In genomic region chr11:67390947-67391303, GRCh38 we compare ENCODE assay signal across 9 cellular contexts. TPM values are rescaled to one million over a fixed set of nuclear protein-coding genes. Genes with fewer than 3 reads are reported as not detected.
DNase-seq lines count a peak whose midpoint lies in the region; ATAC-seq and TF ChIP-seq lines count a peak whose summit lies in the region.
"Had no signal": no experiment of that assay in that cellular context is flagged by ENCODE, and none has a peak within 500 bp of the region (broad histone marks: within the 10 kb centered on the region; RNA-seq: fewer than 3 reads in every experiment).

No MANE protein-coding gene starts in this region.

- no peak for ATAC-seq in activated T-cell treated with anti-CD3 and anti-CD28 coated beads, Interleukin-2, amount 50 U/mL, for 72 hours (replicated peaks in 1 of 2)
- ATAC-seq in body of pancreas, result no peak
- no peak for ATAC-seq in lower lobe of right lung

- H3K27me3 ChIP-seq in body of pancreas (no peaks in the 10 kb centered on the region), lower lobe of right lung (ENCODE audit: low read depth) (no peaks in the 10 kb centered on the region), tibial nerve (no peaks in the 10 kb centered on the region)

- H3K4me1 ChIP-seq in body of pancreas, result peaks cover 23% of the 10 kb centered on the region
- peaks cover 16% of the 10 kb centered on the region for H3K4me1 ChIP-seq in lower lobe of right lung
- H3K4me1 ChIP-seq in tibial nerve, result peaks cover 0 to 34% (median 14%) of the 10 kb centered on the region in 4 donors

- H3K9me3 ChIP-seq in body of pancreas (no peaks in the 10 kb centered on the region), lower lobe of right lung (no peaks in the 10 kb centered on the region), tibial nerve (no peaks in the 10 kb centered on the region)

- no peak for TF ChIP-seq EP300 in tibial nerve (IDR thresholded peaks at IDR 0.05)

- no peak for TF ChIP-seq CTCF in body of pancreas (IDR thresholded peaks at IDR 0.05)
- no peak for TF ChIP-seq CTCF in lower lobe of right lung (IDR thresholded peaks at IDR 0.05)
- no peak for TF ChIP-seq CTCF in tibial nerve (IDR thresholded peaks at IDR 0.05)

- H3K9me3 Mint-ChIP-seq in activated T-cell treated with anti-CD3 and anti-CD28 coated beads, Interleukin-2, amount 50 U/mL, for 72 hours, result no peaks in the 10 kb centered on the region

- no peak for DNase-seq in activated T-cell treated with anti-CD3 and anti-CD28 coated beads, Interleukin-2, amount 50 U/mL, for 72 hours
- no peak for DNase-seq in activated T-cell treated with anti-CD3 and anti-CD28 coated beads, Interleukin-2, amount 50 U/mL, for 48 hours
- DNase-seq in body of pancreas, result no peak
- no peak for DNase-seq in lower lobe of right lung
- DNase-seq in tibial nerve (ENCODE audit: low spot score in 2 of 2), result no peak
- DNase-seq in kidney tubule cell (ENCODE audit: low spot score), result no peak
- DNase-seq in anterior cingulate cortex (lab: John Stamatoyannopoulos, UW), result no peak
- DNase-seq in stimulated activated CD4-positive, alpha-beta T cell treated with anti-CD3 and anti-CD28 coated beads, Interleukin-1b, Interleukin-23, amount 100 ng/mL, for 48 hours, result no peak

- peaks cover 3 to 7% of the 10 kb centered on the region in 2 donors for H3K36me3 Mint-ChIP-seq in activated T-cell treated with anti-CD3 and anti-CD28 coated beads, Interleukin-2, amount 50 U/mL, for 72 hours (ENCODE audit: insufficient read depth in 2 of 2)

- H3K27ac Mint-ChIP-seq in activated T-cell treated with anti-CD3 and anti-CD28 coated beads, Interleukin-2, amount 50 U/mL, for 72 hours, result no peak overlapping the region

- intact Hi-C loops in body of pancreas (cut with DNase I), result no loop called here
- intact Hi-C loops in lower lobe of right lung (cut with DNase I), result no loop called here

- H3K27me3 Mint-ChIP-seq in activated T-cell treated with anti-CD3 and anti-CD28 coated beads, Interleukin-2, amount 50 U/mL, for 72 hours (ENCODE audit: low read depth), result no peaks in the 10 kb centered on the region

- peaks cover 38% of the 10 kb centered on the region for H3K4me1 Mint-ChIP-seq in activated T-cell treated with anti-CD3 and anti-CD28 coated beads, Interleukin-2, amount 50 U/mL, for 72 hours (ENCODE audit: low read depth)

- H3K4me3 ChIP-seq in body of pancreas, result peak overlapping the region; percentile 93 to 94
- peak overlapping the region; percentile 96 for H3K4me3 ChIP-seq in lower lobe of right lung
- peak overlapping the region; percentile 55 to 94 (median 88) for H3K4me3 ChIP-seq in tibial nerve

- peak overlapping the region; percentile 94 to 95 for H3K4me3 Mint-ChIP-seq in activated T-cell treated with anti-CD3 and anti-CD28 coated beads, Interleukin-2, amount 50 U/mL, for 72 hours

- TF ChIP-seq POLR2A in body of pancreas (IDR thresholded peaks at IDR 0.05) (no peak), tibial nerve (IDR thresholded peaks at IDR 0.05) (no peak)

- no peaks in the 10 kb centered on the region for H3K36me3 ChIP-seq in body of pancreas (replicated peaks in 1 of 2; ENCODE audit: insufficient read depth in 1 of 2, low read depth in 2 of 2)
- H3K36me3 ChIP-seq in lower lobe of right lung, result peaks cover 8% of the 10 kb centered on the region
- H3K36me3 ChIP-seq in tibial nerve, result peaks cover 0 to 26% (median 0%) of the 10 kb centered on the region in 3 donors

- H3K27ac ChIP-seq in body of pancreas, result peak overlapping the region in 3 of 4 donors; percentile 76 to 89 (median 87)
- H3K27ac ChIP-seq in lower lobe of right lung, result peak overlapping the region; percentile 91
- H3K27ac ChIP-seq in tibial nerve, result peak overlapping the region; percentile 18 to 90 (median 81)

- 11% methylated on average over 14 to 15 of the region's 15 CpGs for WGBS in body of pancreas, 2 donors
- WGBS in tibial nerve, 2 donors, result 12 to 13% methylated on average over 15 of the region's 15 CpGs

RNA-seq across cellular contexts. Expression of gene RAD9A, which starts 0.9 kb away (rescaled TPM):
- total RNA-seq in activated T-cell treated with anti-CD3 and anti-CD28 coated beads, Interleukin-2, amount 50 U/mL, for 72 hours, result 10 to 100 TPM; 36.7 to 41.2 TPM
- total RNA-seq in body of pancreas (10 to 100 TPM; 22.6 to 49.4 TPM), lower lobe of right lung (28.9 TPM), tibial nerve (10 to 100 TPM; 22.7 to 39.0 (median 36.4) TPM)

RNA-seq across cellular contexts. Expression of gene PPP1CA, which starts 10.7 kb away (rescaled TPM):
- total RNA-seq in activated T-cell treated with anti-CD3 and anti-CD28 coated beads, Interleukin-2, amount 50 U/mL, for 72 hours, result 100 to 1,000 TPM; 211 to 244 TPM
- total RNA-seq in body of pancreas (100 to 1,000 TPM in 1 of 2 donors, 10 to 100 TPM in 1; 81.1 to 104 TPM), lower lobe of right lung (144 TPM), tibial nerve (10 to 100 TPM; 50.6 to 97.8 (median 72.7) TPM)

RNA-seq across cellular contexts. Expression of gene TBC1D10C, which starts 13.0 kb away (rescaled TPM):
- total RNA-seq in activated T-cell treated with anti-CD3 and anti-CD28 coated beads, Interleukin-2, amount 50 U/mL, for 72 hours, result 100 to 1,000 TPM in 1 of 2 donors, 10 to 100 TPM in 1; 93.3 to 120 TPM
- 1 to 10 TPM; 1.6 to 4.3 TPM for total RNA-seq in body of pancreas
- 45.3 TPM for total RNA-seq in lower lobe of right lung
- 1 to 10 TPM; 1.5 to 4.5 (median 2.2) TPM for total RNA-seq in tibial nerve
- total RNA-seq: Daoy had no signal

RNA-seq across cellular contexts. Expression of gene CLCF1, which starts 17.5 kb away (rescaled TPM):
- under 1 TPM; 0.22 to 0.93 TPM for total RNA-seq in activated T-cell treated with anti-CD3 and anti-CD28 coated beads, Interleukin-2, amount 50 U/mL, for 72 hours
- total RNA-seq in body of pancreas (10 to 100 TPM in 1 of 2 donors, 1 to 10 TPM in 1; 2.3 to 14.5 TPM), lower lobe of right lung (3.7 TPM), tibial nerve (10 to 100 TPM in 1 of 4 donors, 1 to 10 TPM in 3; 3.7 to 23.1 (median 5.9) TPM)

RNA-seq across cellular contexts. Expression of gene CARNS1, which starts 24.6 kb away (rescaled TPM):
- 1 to 10 TPM; 3.8 to 5.0 TPM for total RNA-seq in activated T-cell treated with anti-CD3 and anti-CD28 coated beads, Interleukin-2, amount 50 U/mL, for 72 hours
- total RNA-seq in body of pancreas (1 to 10 TPM; 2.1 to 2.6 TPM), lower lobe of right lung (0.71 TPM), tibial nerve (1 to 10 TPM; 1.8 to 5.9 (median 4.3) TPM)
